ENCODE assay signal across 8 cellular contexts in genomic region chrX:40083120-40083978, GRCh38. TPM values are rescaled to one million over a fixed set of nuclear protein-coding genes. Genes with fewer than 3 reads are reported as not detected.
DNase-seq lines count a peak whose midpoint lies in the region; ATAC-seq and TF ChIP-seq lines count a peak whose summit lies in the region.

No MANE protein-coding gene starts in this region.

- H3K9me3 Mint-ChIP-seq in CD8-positive, alpha-beta memory T cell, result no peaks in the 10 kb centered on the region
- peaks cover 13% of the 10 kb centered on the region for H3K9me3 Mint-ChIP-seq in nephron progenitor cell

- ATAC-seq in GM21717 (IDR thresholded peaks at IDR 0.05; ENCODE audit: unreplicated experiment), result no peak
- ATAC-seq in HG02759 (IDR thresholded peaks at IDR 0.05; ENCODE audit: unreplicated experiment), result no peak

- DNase-seq in CD8-positive, alpha-beta memory T cell, result no peak
- DNase-seq in epithelial cell of proximal tubule (ENCODE audit: low read depth) (no peak), nephron progenitor cell (peak; percentile 59), GDM1 (lab: John Stamatoyannopoulos, UW) (no peak), hippocampal formation (lab: John Stamatoyannopoulos, UW) (no peak)

- no peaks in the 10 kb centered on the region for H3K36me3 ChIP-seq in CD8-positive, alpha-beta memory T cell (ENCODE audit: insufficient read depth, low read length)
- H3K36me3 ChIP-seq in OCI-LY1 (ENCODE audit: insufficient read depth, low read length), result peaks cover 10% of the 10 kb centered on the region; the same call in 1 of the 2 replicates

- H3K4me1 ChIP-seq in CD8-positive, alpha-beta memory T cell (ENCODE audit: insufficient read depth, low read length), result peaks cover 36% of the 10 kb centered on the region
- peaks cover 26% of the 10 kb centered on the region for H3K4me1 ChIP-seq in OCI-LY1 (ENCODE audit: insufficient read depth, low read length, severe bottlenecking)

- POLR2A ChIA-PET in CD8-positive, alpha-beta memory T cell (lab: Charles Lee), result no interaction called here

- no peak overlapping the region for H2AFZ ChIP-seq in OCI-LY1 (ENCODE audit: low read length)

- no peak overlapping the region; the same call in 1 of the 2 replicates for H3K9ac ChIP-seq in OCI-LY1 (ENCODE audit: low read length)

- no peaks in the 10 kb centered on the region for H3K9me3 ChIP-seq in CD8-positive, alpha-beta memory T cell (ENCODE audit: low read length)
- no peaks in the 10 kb centered on the region for H3K9me3 ChIP-seq in OCI-LY1 (ENCODE audit: low read length)

- CTCF ChIA-PET in CD8-positive, alpha-beta memory T cell (lab: Charles Lee), result no interaction called here

- H3F3A ChIP-seq in OCI-LY1 (ENCODE audit: insufficient read depth, low read length), result no peaks in the 10 kb centered on the region

- peak overlapping the region; percentile 22 for H3K4me3 ChIP-seq in CD8-positive, alpha-beta memory T cell (ENCODE audit: low read length)
- H3K4me3 ChIP-seq in OCI-LY1 (ENCODE audit: low read depth, low read length, poor library complexity, severe bottlenecking), result peak overlapping the region; percentile 55
- peak overlapping the region; percentile 49 for H3K4me3 ChIP-seq in epithelial cell of proximal tubule (ENCODE audit: low read depth, low read length)

- no peaks in the 10 kb centered on the region for H3K27me3 ChIP-seq in CD8-positive, alpha-beta memory T cell (ENCODE audit: insufficient read depth, low read length, poor library complexity, severe bottlenecking)
- H3K27me3 ChIP-seq in OCI-LY1 (ENCODE audit: insufficient read depth, low read length), result no peaks in the 10 kb centered on the region

- no peaks in the 10 kb centered on the region for H3K9me2 ChIP-seq in OCI-LY1 (ENCODE audit: low read depth, low read length)

- no peaks in the 10 kb centered on the region for H4K20me1 ChIP-seq in OCI-LY1 (ENCODE audit: insufficient read depth, low read length)

- peak overlapping the region; percentile 74 for H3K4me2 ChIP-seq in OCI-LY1 (ENCODE audit: low read length)

- no peak overlapping the region for H3K27ac ChIP-seq in CD8-positive, alpha-beta memory T cell (ENCODE audit: low read depth, low read length)
- H3K27ac ChIP-seq in OCI-LY1 (ENCODE audit: low read depth, low read length, poor library complexity, severe bottlenecking), result no peak overlapping the region

- H3K4me1 Mint-ChIP-seq in CD8-positive, alpha-beta memory T cell, result peaks cover 51 to 82% (median 72%) of the 10 kb centered on the region in 3 donors
- H3K4me1 Mint-ChIP-seq in nephron progenitor cell, result peaks cover 86% of the 10 kb centered on the region

- TF ChIP-seq CTCF in OCI-LY1 (IDR thresholded peaks at IDR 0.05; ENCODE audit: low read length), result no peak
- TF ChIP-seq CTCF in epithelial cell of proximal tubule (conservative IDR thresholded peaks at IDR 0.05; ENCODE audit: low read depth, low read length), result no peak
- TF ChIP-seq CTCF in nephron progenitor cell (IDR thresholded peaks at IDR 0.05), result no peak

- H3K27ac Mint-ChIP-seq in CD8-positive, alpha-beta memory T cell, result peak overlapping the region in 5 of 8 donors; percentile 17 to 78 (median 75)
- H3K27ac Mint-ChIP-seq in nephron progenitor cell, result no peak overlapping the region

- peaks cover 6% of the 10 kb centered on the region; the same call in 1 of the 2 replicates for H3K79me2 ChIP-seq in OCI-LY1 (ENCODE audit: insufficient read depth, low read length)

- H3K27me3 Mint-ChIP-seq in CD8-positive, alpha-beta memory T cell, result peaks cover 0 to 18% of the 10 kb centered on the region in 2 donors
- H3K27me3 Mint-ChIP-seq in nephron progenitor cell (ENCODE audit: low read depth, poor library complexity), result peaks cover 64% of the 10 kb centered on the region

- H3K4me3 Mint-ChIP-seq in CD8-positive, alpha-beta memory T cell, result peak overlapping the region; percentile 45 to 90 (median 80)
- peak overlapping the region; percentile 77 for H3K4me3 Mint-ChIP-seq in nephron progenitor cell

- peaks cover 0 to 5% (median 0%) of the 10 kb centered on the region in 3 donors for H3K36me3 Mint-ChIP-seq in CD8-positive, alpha-beta memory T cell
- no peaks in the 10 kb centered on the region for H3K36me3 Mint-ChIP-seq in nephron progenitor cell (ENCODE audit: low read depth)

RNA-seq across cellular contexts. Expression of gene BCOR, which starts 14.4 kb away (rescaled TPM):
- total RNA-seq in CD8-positive, alpha-beta memory T cell, result 10 to 100 TPM; 62.6 to 67.7 TPM
- 7.2 TPM for polyA plus RNA-seq in CD8-positive, alpha-beta memory T cell
- 21.3 and 24.3 TPM in 2 replicates for total RNA-seq in epithelial cell of proximal tubule
